8 cellular contexts compared by ENCODE assay signal in genomic region chr16:28367926-28368325, GRCh38. TPM values are rescaled to one million over a fixed set of nuclear protein-coding genes. Genes with fewer than 3 reads are reported as not detected.
A peak's percentile ranks its signal among the peaks of the same experiment; 100 is the strongest.
DNase-seq lines count a peak whose midpoint lies in the region; ATAC-seq, FAIRE-seq and TF ChIP-seq lines count a peak whose summit lies in the region.
"Not testable (repeated sequence)": the region's sequence is repeated elsewhere in the genome, so short reads cannot be mapped to it uniquely, and the experiment has no call there.

No MANE protein-coding gene starts in this region.

- intact Hi-C loops in Right ventricle myocardium inferior (cut with DNase I); kidney (cut with DNase I); vagina (cut with DNase I): not testable (repeated sequence)

- H3K9me3 ChIP-seq in kidney (ENCODE audit: control insufficient read depth in 1 of 2, low read length in 2 of 2); vagina: not testable (repeated sequence)

- not testable (repeated sequence) for H3K36me3 ChIP-seq in kidney (ENCODE audit: control insufficient read depth in 1 of 2, insufficient read depth in 2 of 2, low read length in 2 of 2); vagina

- not testable (repeated sequence) for TF ChIP-seq CTCF in coronary artery (IDR thresholded peaks at IDR 0.05); kidney (IDR thresholded peaks at IDR 0.05; ENCODE audit: borderline replicate concordance, extremely low read depth, insufficient read depth); vagina (IDR thresholded peaks at IDR 0.05)

- H3K27ac ChIP-seq in coronary artery; kidney (ENCODE audit: low read depth in 2 of 2, low read length in 2 of 2); vagina: not testable (repeated sequence)

- FAIRE-seq in kidney (lab: Jason Lieb, UNC): not testable (repeated sequence)

- DNase-seq in H4 (ENCODE audit: low spot score): peak; percentile 0
- DNase-seq in RPMI8226: peak; percentile 1
- peak; percentile 11 for DNase-seq in coronary artery (ENCODE audit: low spot score)
- peak; percentile 46 for DNase-seq in Right ventricle myocardium inferior (ENCODE audit: missing footprints)
- peak; percentile 43 for DNase-seq in kidney
- peak; percentile 81 for DNase-seq in mesenteric fat pad (ENCODE audit: low spot score)
- peak; percentile 1 for DNase-seq in retina
- peak; percentile 34 to 47 for DNase-seq in vagina (ENCODE audit: extremely low spot score in 2 of 2)

- not testable (repeated sequence) for ATAC-seq in Right ventricle myocardium inferior

- not testable (repeated sequence) for H3K9ac ChIP-seq in kidney (ENCODE audit: low read length in 2 of 2)

- not testable (repeated sequence) for H3K27me3 ChIP-seq in vagina

- not testable (repeated sequence) for H3K4me3 ChIP-seq in coronary artery; kidney (ENCODE audit: low read length in 2 of 2); vagina

- not testable (repeated sequence) for H3K4me1 ChIP-seq in kidney (ENCODE audit: control insufficient read depth in 1 of 2, insufficient read depth in 1 of 2, low read depth in 1 of 2, low read length in 2 of 2); vagina

- not testable (repeated sequence) for TF ChIP-seq POLR2A in vagina (IDR thresholded peaks at IDR 0.05)

RNA-seq across cellular contexts. Expression of gene NPIPB6, which starts 4.6 kb away (rescaled TPM):
- total RNA-seq in H4 (2014; rRNA removed; shearing (Covaris generic)): 0.31 TPM in 1 of 2 replicates, not detected in the other
- total RNA-seq in Right ventricle myocardium inferior (0.73 TPM), kidney (2.4 TPM), mesenteric fat pad (4.7 TPM), vagina (7.6 TPM)
- polyA plus RNA-seq in kidney (ENCODE audit: insufficient read depth, low read depth, low replicate concordance): not detected

RNA-seq across cellular contexts. Expression of gene EIF3CL, which starts 35.7 kb away (rescaled TPM):
- 47.6 and 97.2 TPM in 2 replicates for total RNA-seq in H4 (2014; rRNA removed; shearing (Covaris generic))
- total RNA-seq in Right ventricle myocardium inferior: 23.0 TPM
- 26.7 TPM for total RNA-seq in kidney
- 61.0 TPM for polyA plus RNA-seq in kidney (ENCODE audit: insufficient read depth, low read depth, low replicate concordance)
- 88.7 TPM for total RNA-seq in mesenteric fat pad
- total RNA-seq in vagina: 169 TPM

Comparison
In these comparisons a context has a peak if more than half of its experiments do, and no peak if none do; other contexts are left out.
1. DNase-seq: peak in every context shown above with its lines; median percentile 81 in mesenteric fat pad; 46 in Right ventricle myocardium inferior; 43 in kidney; 40 in vagina; 11 in coronary artery; 1 in RPMI8226; 1 in retina; 0 in H4.